Comparison of ENCODE assay signal across 1 cellular context in genomic region chr3:43286115-43286885, GRCh38.
TF ChIP-seq lines count a peak whose summit lies in the region.

Gene SNRK (plus strand): TSS chr3:43286540. CDS start chr3:43303204, 16,664 bp downstream.

TF ChIP-seq in HEK293, 187 proteins besides CTCF, POLR2A, EP300 and RAD21 (continued from another document and continues in another):
- TF ChIP-seq ZBTB11 (tag by site-specific recombination; conservative IDR thresholded peaks at IDR 0.05; ENCODE audit: low read depth) (peak; percentile 48; the same call in 1 of the 2 replicates), SP3 (tag by site-specific recombination; IDR thresholded peaks at IDR 0.05) (peak; percentile 25; the same call in 1 of the 2 replicates), ZXDB (tag by site-specific recombination; IDR thresholded peaks at IDR 0.05) (0 out of 2 replicates have a peak, but pooled peaks have one; percentile 27), GLIS2 (tag by site-specific recombination; IDR thresholded peaks at IDR 0.05) (peak; percentile 63), ZEB2 (tag by site-specific recombination; IDR thresholded peaks at IDR 0.05) (peak; percentile 72), ZNF174 (tag by site-specific recombination; IDR thresholded peaks at IDR 0.05) (no peak), ZNF596 (tag by site-specific recombination; IDR thresholded peaks at IDR 0.05) (no peak), YY2 (tag by site-specific recombination; IDR thresholded peaks at IDR 0.05) (0 out of 2 replicates have a peak, but pooled peaks have one; percentile 27), ZBTB1 (tag by site-specific recombination; IDR thresholded peaks at IDR 0.05) (no peak), KLF10 (tag by site-specific recombination; IDR thresholded peaks at IDR 0.05) (no peak; the same call in 1 of the 2 replicates), ZSCAN23 (tag by site-specific recombination; IDR thresholded peaks at IDR 0.05) (no peak), ZNF626 (tag by site-specific recombination; IDR thresholded peaks at IDR 0.05) (no peak), ZNF148 (tag by site-specific recombination; IDR thresholded peaks at IDR 0.05; ENCODE audit: borderline replicate concordance) (no peak), ZNF501 (tag by site-specific recombination; IDR thresholded peaks at IDR 0.05) (0 out of 2 replicates have a peak, but pooled peaks have one; percentile 25), ZNF366 (tag by site-specific recombination; conservative IDR thresholded peaks at IDR 0.05) (no peak), ZBTB48 (tag by site-specific recombination; IDR thresholded peaks at IDR 0.05) (peak; percentile 83), ZBTB20 (tag by site-specific recombination; IDR thresholded peaks at IDR 0.05) (peak; percentile 68; the same call in 1 of the 2 replicates), SP7 (tag by site-specific recombination; IDR thresholded peaks at IDR 0.05) (no peak), ZNF473 (tag by site-specific recombination; IDR thresholded peaks at IDR 0.05) (no peak), ZNF391 (tag by site-specific recombination; IDR thresholded peaks at IDR 0.05; ENCODE audit: borderline replicate concordance, low read depth) (peak; percentile 45; the same call in 1 of the 2 replicates), ZSCAN30 (tag by site-specific recombination; IDR thresholded peaks at IDR 0.05) (peak; percentile 42; the same call in 1 of the 2 replicates), ZNF513 (tag by site-specific recombination; IDR thresholded peaks at IDR 0.05) (no peak), ZNF747 (tag by site-specific recombination; IDR thresholded peaks at IDR 0.05) (no peak), ZSCAN5A (tag by site-specific recombination; IDR thresholded peaks at IDR 0.05) (no peak), ZNF239 (tag by site-specific recombination; IDR thresholded peaks at IDR 0.05) (no peak), ZNF670 (tag by site-specific recombination; IDR thresholded peaks at IDR 0.05; ENCODE audit: low read depth) (no peak), KLF9 (tag by site-specific recombination; IDR thresholded peaks at IDR 0.05; ENCODE audit: low read depth) (0 out of 2 replicates have a peak, but pooled peaks have one; percentile 26), ZSCAN16 (tag by site-specific recombination; IDR thresholded peaks at IDR 0.05) (no peak), FEZF1 (tag by site-specific recombination; IDR thresholded peaks at IDR 0.05) (no peak), TCF7L2 (IDR thresholded peaks at IDR 0.05; ENCODE audit: borderline replicate concordance, low read depth, low read length) (no peak), ZNF560 (tag by site-specific recombination; IDR thresholded peaks at IDR 0.05; ENCODE audit: borderline replicate concordance) (no peak), ZNF133 (tag by site-specific recombination; IDR thresholded peaks at IDR 0.05) (no peak), MZF1 (tag by site-specific recombination; IDR thresholded peaks at IDR 0.05; ENCODE audit: borderline replicate concordance) (no peak), PRDM4 (tag by site-specific recombination; IDR thresholded peaks at IDR 0.05) (no peak), ZNF354C (tag by site-specific recombination; IDR thresholded peaks at IDR 0.05; ENCODE audit: borderline replicate concordance, low read depth) (no peak), ZNF449 (tag by site-specific recombination; IDR thresholded peaks at IDR 0.05) (peak; percentile 0; the same call in 1 of the 2 replicates), PRDM10 (tag by site-specific recombination; IDR thresholded peaks at IDR 0.05) (0 out of 2 replicates have a peak, but pooled peaks have one; percentile 23), ZNF629 (tag by site-specific recombination; IDR thresholded peaks at IDR 0.05) (0 out of 2 replicates have a peak, but pooled peaks have one; percentile 30), ZNF624 (tag by site-specific recombination; IDR thresholded peaks at IDR 0.05) (no peak), ZBTB26 (tag by site-specific recombination; optimal IDR thresholded peaks at IDR 0.05) (peak; percentile 70), TRIM28 (IDR thresholded peaks at IDR 0.05; ENCODE audit: borderline replicate concordance, low read length) (no peak), KLF17 (tag by site-specific recombination; IDR thresholded peaks at IDR 0.05) (0 out of 2 replicates have a peak, but pooled peaks have one; percentile 69), WT1 (tag by site-specific recombination; IDR thresholded peaks at IDR 0.05) (no peak), ZNF600 (tag by site-specific recombination; IDR thresholded peaks at IDR 0.05) (0 out of 2 replicates have a peak, but pooled peaks have one; percentile 30), REPIN1 (tag by site-specific recombination; IDR thresholded peaks at IDR 0.05; ENCODE audit: low read depth) (no peak)
